In the genomic region with DNA sequence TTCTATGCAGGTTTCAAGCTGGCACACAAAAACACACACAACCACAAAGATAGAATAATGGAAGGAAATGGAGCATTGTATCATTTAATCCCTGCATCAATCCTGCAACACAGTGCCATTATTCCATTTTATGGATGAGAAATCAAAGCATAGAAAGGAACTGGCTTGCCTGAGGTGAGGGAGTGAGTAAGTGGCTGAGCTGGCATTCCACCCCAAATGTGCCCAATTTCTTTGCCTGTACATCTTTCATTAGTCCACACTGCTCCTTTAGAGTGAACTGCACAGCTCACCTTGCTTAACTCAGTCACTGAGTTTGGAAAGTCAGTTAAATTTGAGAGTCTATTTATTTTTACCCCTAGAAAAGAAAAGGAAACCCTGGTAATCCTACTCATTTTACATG, we compare ENCODE assay signal across 19 cellular contexts. TPM values are rescaled to one million over a fixed set of nuclear protein-coding genes. Genes with fewer than 3 reads are reported as not detected.
DNase-seq lines count a peak whose midpoint lies in the region; ATAC-seq and TF ChIP-seq lines count a peak whose summit lies in the region.
"Had no signal": no experiment of that assay in that cellular context is flagged by ENCODE, and none has a peak within 500 bp of the region (broad histone marks: within the 10 kb centered on the region; RNA-seq: fewer than 3 reads in every experiment).

No MANE protein-coding gene starts in this region.

- H3K4me1 Mint-ChIP-seq in dendritic cell treated with granulocyte-macrophage colony-stimulating factor and Interleukin-4, amounts not matched to agents 40 ng/mL and 50 ng/mL, for 4 days (ENCODE audit: low read depth): peaks cover 72% of the 10 kb centered on the region
- peaks cover 53% of the 10 kb centered on the region for H3K4me1 Mint-ChIP-seq in neural progenitor cell
- H3K4me1 Mint-ChIP-seq in Caco-2 (ENCODE audit: low read depth, unreplicated experiment): peaks cover 7% of the 10 kb centered on the region

- no peaks in the 10 kb centered on the region for H3K27me3 ChIP-seq in right atrium auricular region
- no peaks in the 10 kb centered on the region for H3K27me3 ChIP-seq in neural progenitor cell
- H3K27me3 ChIP-seq in aorta (ENCODE audit: control insufficient read depth in 1 of 2, insufficient read depth in 2 of 2, low read length in 1 of 2): no peaks in the 10 kb centered on the region
- no peaks in the 10 kb centered on the region for H3K27me3 ChIP-seq in Caco-2 (replicated peaks; ENCODE audit: control insufficient read depth, insufficient read depth, low read length)
- H3K27me3 ChIP-seq: BLaER1 treated with 17β-estradiol and CSF1 and Interleukin-3, amounts not matched to agents 10 nM and 100 nM; Peyer's patch had no signal

- no peaks in the 10 kb centered on the region for H3K27me3 Mint-ChIP-seq in dendritic cell treated with granulocyte-macrophage colony-stimulating factor and Interleukin-4, amounts not matched to agents 40 ng/mL and 50 ng/mL, for 4 days
- H3K27me3 Mint-ChIP-seq in neural progenitor cell (ENCODE audit: insufficient read depth, low read depth): peaks cover 2% of the 10 kb centered on the region
- H3K27me3 Mint-ChIP-seq in Caco-2 (ENCODE audit: insufficient read depth, unreplicated experiment): no peaks in the 10 kb centered on the region

- H2AFZ ChIP-seq in neural progenitor cell (replicated peaks): no peak overlapping the region

- TF ChIP-seq CTCF in right atrium auricular region (IDR thresholded peaks at IDR 0.05): no peak
- no peak for TF ChIP-seq CTCF in neural progenitor cell (IDR thresholded peaks at IDR 0.05)
- TF ChIP-seq CTCF in Caco-2 (IDR thresholded peaks at IDR 0.05; ENCODE audit: insufficient read depth in 1 of 2, low read depth in 1 of 2, low read length in 1 of 2, severe bottlenecking in 1 of 2, unreplicated experiment in 1 of 2): no peak

- no peak overlapping the region for H3K4me3 Mint-ChIP-seq in dendritic cell treated with granulocyte-macrophage colony-stimulating factor and Interleukin-4, amounts not matched to agents 40 ng/mL and 50 ng/mL, for 4 days
- H3K4me3 Mint-ChIP-seq in neural progenitor cell (no peak overlapping the region), Caco-2 (ENCODE audit: unreplicated experiment) (no peak overlapping the region)

- no peak overlapping the region for H3K9ac ChIP-seq in neural progenitor cell
- H3K9ac ChIP-seq: BLaER1 treated with 17β-estradiol and CSF1 and Interleukin-3, amounts not matched to agents 10 nM and 100 nM had no signal

- no peaks in the 10 kb centered on the region for H3F3A ChIP-seq in neural progenitor cell (ENCODE audit: low read depth)

- no peak overlapping the region for H3K4me2 ChIP-seq in neural progenitor cell
- H3K4me2 ChIP-seq: BLaER1 treated with 17β-estradiol and CSF1 and Interleukin-3, amounts not matched to agents 10 nM and 100 nM had no signal

- POLR2A ChIA-PET in Caco-2 (lab: Charles Lee): no interaction called here

- H3K9me3 Mint-ChIP-seq in dendritic cell treated with granulocyte-macrophage colony-stimulating factor and Interleukin-4, amounts not matched to agents 40 ng/mL and 50 ng/mL, for 4 days: peaks cover 15% of the 10 kb centered on the region
- H3K9me3 Mint-ChIP-seq in neural progenitor cell (peaks cover 13% of the 10 kb centered on the region), Caco-2 (ENCODE audit: unreplicated experiment) (no peaks in the 10 kb centered on the region)

- H3K36me3 Mint-ChIP-seq in dendritic cell treated with granulocyte-macrophage colony-stimulating factor and Interleukin-4, amounts not matched to agents 40 ng/mL and 50 ng/mL, for 4 days (ENCODE audit: low read depth): peaks cover 86% of the 10 kb centered on the region
- H3K36me3 Mint-ChIP-seq in neural progenitor cell (peaks cover 9% of the 10 kb centered on the region), Caco-2 (ENCODE audit: insufficient read depth, unreplicated experiment) (no peaks in the 10 kb centered on the region)

- H3K4me1 ChIP-seq in right atrium auricular region (peaks cover 0 to 13% of the 10 kb centered on the region in 2 donors), neural progenitor cell (peaks cover 14% of the 10 kb centered on the region), aorta (ENCODE audit: control insufficient read depth in 1 of 2, insufficient read depth in 2 of 2, low read length in 2 of 2) (peaks cover 0 to 2% of the 10 kb centered on the region in 2 donors), Caco-2 (no peaks in the 10 kb centered on the region)
- H3K4me1 ChIP-seq: Peyer's patch had no signal

- H3K79me2 ChIP-seq in neural progenitor cell (ENCODE audit: low read depth): no peaks in the 10 kb centered on the region

- peak overlapping the region; percentile 74 for H3K27ac Mint-ChIP-seq in dendritic cell treated with granulocyte-macrophage colony-stimulating factor and Interleukin-4, amounts not matched to agents 40 ng/mL and 50 ng/mL, for 4 days
- H3K27ac Mint-ChIP-seq in neural progenitor cell (peak overlapping the region; percentile 55), Caco-2 (ENCODE audit: unreplicated experiment) (no peak overlapping the region)

- H4K20me1 ChIP-seq in neural progenitor cell (ENCODE audit: low read depth): no peaks in the 10 kb centered on the region
- H4K20me1 ChIP-seq: BLaER1 treated with 17β-estradiol and CSF1 and Interleukin-3, amounts not matched to agents 10 nM and 100 nM had no signal

- CTCF ChIA-PET in Caco-2 (lab: Charles Lee): no interaction called here

- H3K9me3 ChIP-seq in right atrium auricular region (no peaks in the 10 kb centered on the region), neural progenitor cell (ENCODE audit: low read depth) (no peaks in the 10 kb centered on the region), aorta (ENCODE audit: control insufficient read depth, low read length) (no peaks in the 10 kb centered on the region), Caco-2 (no peaks in the 10 kb centered on the region)
- H3K9me3 ChIP-seq: Peyer's patch had no signal

- no peak overlapping the region for H3K4me3 ChIP-seq in right atrium auricular region
- H3K4me3 ChIP-seq in neural progenitor cell: no peak overlapping the region
- no peak overlapping the region for H3K4me3 ChIP-seq in aorta (ENCODE audit: low read length in 2 of 2)
- no peak overlapping the region for H3K4me3 ChIP-seq in Caco-2 (ENCODE audit: low read depth, low read length)
- H3K4me3 ChIP-seq: BLaER1 treated with 17β-estradiol and CSF1 and Interleukin-3, amounts not matched to agents 10 nM and 100 nM; K562; Peyer's patch had no signal

- DNase-seq in Right ventricle myocardium inferior (ENCODE audit: missing footprints): no peak
- DNase-seq in right atrium auricular region (ENCODE audit: low spot score): no peak
- DNase-seq in neural progenitor cell (ENCODE audit: low spot score): no peak
- DNase-seq in aorta: no peak
- DNase-seq in NCI-H2081 treated with DMSO at 0.1 percent for 48 hours (lab: John Stamatoyannopoulos, UW): no peak
- no peak for DNase-seq in Caco-2
- no peak for DNase-seq in NCI-H1092 treated with DMSO at 0.1 percent for 48 hours (lab: John Stamatoyannopoulos, UW)
- DNase-seq: 8988T, DND-41, GOT3, NCI-H146, NCI-H2081, NCI-H510A treated with DMSO at 0.1 percent for 48 hours, NCI-H82, Peyer's patch, SHP77 treated with DMSO at 0.1 percent for 48 hours had no signal

- no peaks in the 10 kb centered on the region for H3K36me3 ChIP-seq in right atrium auricular region
- H3K36me3 ChIP-seq in neural progenitor cell: no peaks in the 10 kb centered on the region
- H3K36me3 ChIP-seq in aorta (ENCODE audit: control insufficient read depth in 1 of 2, insufficient read depth in 2 of 2, low read length in 1 of 2): no peaks in the 10 kb centered on the region
- H3K36me3 ChIP-seq in Caco-2 (ENCODE audit: control insufficient read depth, insufficient read depth, low read length): no peaks in the 10 kb centered on the region
- H3K36me3 ChIP-seq: Peyer's patch had no signal

- peak; percentile 7 for ATAC-seq in Right ventricle myocardium inferior
- ATAC-seq in aorta (ENCODE audit: low FRiP score): peak; percentile 42
- ATAC-seq: K562 had no signal

- intact Hi-C loops in Right ventricle myocardium inferior (cut with DNase I) (no loop called here), aorta (cut with DNase I) (no loop called here), Caco-2 (cut with micrococcal nuclease; ENCODE audit: unreplicated experiment) (no loop called here)
- intact Hi-C loops in dendritic cell treated with granulocyte-macrophage colony-stimulating factor and Interleukin-4, amounts not matched to agents 40 ng/mL and 50 ng/mL, for 4 days (cut with micrococcal nuclease): no loop called here

- no TSS peak for BruUV-seq in Caco-2 (replicated peaks; lab: Mats Ljungman, UMichigan)

- H3K27ac ChIP-seq in right atrium auricular region: peak overlapping the region in 1 of 2 donors; percentile 50
- no peak overlapping the region for H3K27ac ChIP-seq in neural progenitor cell
- no peak overlapping the region for H3K27ac ChIP-seq in aorta (ENCODE audit: low read depth in 1 of 2, low read length in 2 of 2)
- H3K27ac ChIP-seq: BLaER1 treated with 17β-estradiol and CSF1 and Interleukin-3, amounts not matched to agents 10 nM and 100 nM; Peyer's patch had no signal

RNA-seq across cellular contexts. Expression of gene ZNF366, which starts 28.9 kb away (rescaled TPM):
- 8.7 TPM for total RNA-seq in Right ventricle myocardium inferior
- total RNA-seq in right atrium auricular region: 1 to 10 TPM; 4.4 to 9.0 TPM
- total RNA-seq in neural progenitor cell (ENCODE audit: low replicate concordance): not detected in 2 replicates
- 10 to 100 TPM in 1 of 2 donors, 1 to 10 TPM in 1; 5.8 to 10.3 TPM for total RNA-seq in aorta
- not detected for polyA plus RNA-seq in aorta
- total RNA-seq in Caco-2 (2022): not detected in 2 replicates
- total RNA-seq: K562 had no signal
- polyA plus RNA-seq: K562 had no signal
